17 cellular contexts compared by ENCODE assay signal in genomic region chr3:52155912-52156311, GRCh38. TPM values are rescaled to one million over a fixed set of nuclear protein-coding genes. Genes with fewer than 3 reads are reported as not detected.
DNase-seq lines count a peak whose midpoint lies in the region; ATAC-seq, FAIRE-seq and TF ChIP-seq lines count a peak whose summit lies in the region.
"Had no signal": no experiment of that assay in that cellular context is flagged by ENCODE, and none has a peak within 500 bp of the region (broad histone marks: within the 10 kb centered on the region; RNA-seq: fewer than 3 reads in every experiment).

No MANE protein-coding gene starts in this region.

- intact Hi-C loops in CD14-positive monocyte (cut with micrococcal nuclease), result loop anchor here in 1 of 2 donors (2.0 to 5.0 kb wide), 2 partner anchors 56 to 99 kb away; partner anchors contain the start of gene DUSP7
- intact Hi-C loops in activated T-helper 1 cell treated with anti-CD3 and anti-CD28 coated beads, Interleukin-12 subunit alpha, Interleukin-12 subunit beta, Interleukin-2, Interleukin-4 antibody, amounts not matched to agents 30 ng/mL and 10 ng/mL and 1 ng/mL, durations not matched to agents 14 hours and 24 hours and 36 hours (cut with micrococcal nuclease), result loop anchor here (2.0 kb wide), 3 partner anchors 123 to 299 kb away; partner anchors contain the start of genes NISCH, RPL29, TNNC1 and WDR82
- intact Hi-C loops in naive thymus-derived CD4-positive, alpha-beta T cell (cut with micrococcal nuclease), result loop anchor here (2.0 to 10.0 kb wide), 6 partner anchors 69 to 1541 kb away; partner anchors contain the start of genes CISH (in 1 of the 2), DCAF1 (in 1 of the 2), MAPKAPK3 (in 1 of the 2) and TLR9 (in 1 of the 2)

- peaks cover 5% of the 10 kb centered on the region for H3K36me3 ChIP-seq in DND-41 (ENCODE audit: insufficient read depth, low read length)
- peaks cover 0 to 4% (median 0%) of the 10 kb centered on the region in 3 experiments for H3K36me3 ChIP-seq in naive thymus-derived CD4-positive, alpha-beta T cell (ENCODE audit: control insufficient read depth in 2 of 3, insufficient read depth in 3 of 3, low read length in 3 of 3)
- H3K36me3 ChIP-seq: BE2C, thyroid gland had no signal

- ATAC-seq in DND-41 (ENCODE audit: insufficient read depth, low read depth) (no peak), HG02571 (IDR thresholded peaks at IDR 0.05; ENCODE audit: unreplicated experiment) (no peak)
- ATAC-seq in naive thymus-derived CD4-positive, alpha-beta T cell, result no peak
- ATAC-seq: GM12878, T-helper 17 cell had no signal

- H3K27ac Mint-ChIP-seq in CD14-positive monocyte, result peak overlapping the region in 1 of 7 donors; percentile 41
- H3K27ac Mint-ChIP-seq in activated T-helper 1 cell treated with anti-CD3 and anti-CD28 coated beads, Interleukin-12 subunit alpha, Interleukin-12 subunit beta, Interleukin-2, Interleukin-4 antibody, amounts not matched to agents 30 ng/mL and 10 ng/mL and 1 ng/mL, durations not matched to agents 14 hours and 24 hours and 36 hours, result peak overlapping the region; percentile 47
- H3K27ac Mint-ChIP-seq in naive thymus-derived CD4-positive, alpha-beta T cell, result peak overlapping the region in 8 of 9 donors; percentile 33 to 75 (median 51)

- TF ChIP-seq CTCF in CD14-positive monocyte (IDR thresholded peaks at IDR 0.05), result no peak
- no peak for TF ChIP-seq CTCF in DND-41 (IDR thresholded peaks at IDR 0.05; ENCODE audit: borderline replicate concordance, extremely low read depth, low read length, poor library complexity, severe bottlenecking)
- no peak for TF ChIP-seq CTCF in GM10266 (IDR thresholded peaks at IDR 0.05; ENCODE audit: control insufficient read depth, insufficient read depth, low read depth, missing control alignments)

- H3K9me3 ChIP-seq in DND-41 (ENCODE audit: insufficient read depth, low read length, severe bottlenecking), result no peaks in the 10 kb centered on the region
- H3K9me3 ChIP-seq in naive thymus-derived CD4-positive, alpha-beta T cell (ENCODE audit: control insufficient read depth in 2 of 3, low read length in 3 of 3), result no peaks in the 10 kb centered on the region
- H3K9me3 ChIP-seq: BE2C, thyroid gland had no signal

- peak overlapping the region; percentile 91; the same call in 1 of the 2 replicates for H3K4me2 ChIP-seq in DND-41 (ENCODE audit: insufficient read depth, low read length)

- peaks cover 17% of the 10 kb centered on the region for H3K4me1 Mint-ChIP-seq in CD14-positive monocyte
- H3K4me1 Mint-ChIP-seq in activated T-helper 1 cell treated with anti-CD3 and anti-CD28 coated beads, Interleukin-12 subunit alpha, Interleukin-12 subunit beta, Interleukin-2, Interleukin-4 antibody, amounts not matched to agents 30 ng/mL and 10 ng/mL and 1 ng/mL, durations not matched to agents 14 hours and 24 hours and 36 hours (ENCODE audit: low read depth), result peaks cover 29% of the 10 kb centered on the region
- H3K4me1 Mint-ChIP-seq in naive thymus-derived CD4-positive, alpha-beta T cell, result peaks cover 5 to 22% (median 6%) of the 10 kb centered on the region in 7 donors

- no peaks in the 10 kb centered on the region for H3K27me3 ChIP-seq in DND-41 (ENCODE audit: insufficient read depth, low read length, poor library complexity)
- H3K27me3 ChIP-seq in naive thymus-derived CD4-positive, alpha-beta T cell (ENCODE audit: control insufficient read depth in 2 of 2, insufficient read depth in 2 of 2, low read length in 2 of 2), result no peaks in the 10 kb centered on the region
- H3K27me3 ChIP-seq: BE2C, thyroid gland had no signal

- DNase-seq in CD14-positive monocyte (ENCODE audit: low spot score) (peak; percentile 2), DND-41 (no peak), urothelium cell line (ENCODE audit: low spot score) (no peak), GM10266 (ENCODE audit: extremely low spot score) (no peak)
- DNase-seq in activated T-helper 1 cell treated with anti-CD3 and anti-CD28 coated beads, Interleukin-12 subunit alpha, Interleukin-12 subunit beta, Interleukin-2, Interleukin-4 antibody, amounts not matched to agents 30 ng/mL and 10 ng/mL and 1 ng/mL, durations not matched to agents 14 hours and 24 hours and 36 hours (ENCODE audit: low spot score), result no peak
- DNase-seq in naive thymus-derived CD4-positive, alpha-beta T cell, result no peak
- no peak for DNase-seq in stimulated activated CD4-positive, alpha-beta T cell treated with anti-CD3 and anti-CD28 coated beads, Interleukin-12 subunit alpha, Interleukin-12 subunit beta, amount 100 ng/mL, for 4 hours
- DNase-seq: activated CD4-positive, alpha-beta T cell treated with anti-CD3 and anti-CD28 coated beads for 1 hour; BE2C; cerebellar nuclear complex; islet precursor cell; NCI-H187 treated with DMSO at 0.1 percent for 48 hours; NCI-H748 treated with DMSO at 0.1 percent for 48 hours; T-helper 17 cell; thyroid gland had no signal

- H3K79me2 ChIP-seq in DND-41 (ENCODE audit: insufficient read depth, low read length), result peaks cover 28% of the 10 kb centered on the region

- CTCF ChIA-PET in naive thymus-derived CD4-positive, alpha-beta T cell (lab: Charles Lee), result no interaction called here

- POLR2A ChIA-PET in naive thymus-derived CD4-positive, alpha-beta T cell (lab: Charles Lee), result no interaction called here

- no peak overlapping the region for H3K4me3 ChIP-seq in DND-41 (ENCODE audit: low read depth in 1 of 2, low read length in 2 of 2)
- H3K4me3 ChIP-seq in naive thymus-derived CD4-positive, alpha-beta T cell (ENCODE audit: low read length), result no peak overlapping the region

- no peak for FAIRE-seq in urothelium cell line (lab: Jason Lieb, UNC)

- peaks cover 25% of the 10 kb centered on the region for H3K4me1 ChIP-seq in DND-41 (ENCODE audit: insufficient read depth, low read length)
- H3K4me1 ChIP-seq in naive thymus-derived CD4-positive, alpha-beta T cell (ENCODE audit: control insufficient read depth in 2 of 2, insufficient read depth in 2 of 2, low read length in 2 of 2), result peaks cover 4 to 6% of the 10 kb centered on the region in 2 donors
- H3K4me1 ChIP-seq: BE2C had no signal

- H3K27me3 Mint-ChIP-seq in CD14-positive monocyte (ENCODE audit: low read depth in 3 of 3), result peaks cover 1 to 2% (median 1%) of the 10 kb centered on the region in 3 donors
- H3K27me3 Mint-ChIP-seq in activated T-helper 1 cell treated with anti-CD3 and anti-CD28 coated beads, Interleukin-12 subunit alpha, Interleukin-12 subunit beta, Interleukin-2, Interleukin-4 antibody, amounts not matched to agents 30 ng/mL and 10 ng/mL and 1 ng/mL, durations not matched to agents 14 hours and 24 hours and 36 hours (ENCODE audit: insufficient read depth), result peaks cover 9% of the 10 kb centered on the region
- H3K27me3 Mint-ChIP-seq in naive thymus-derived CD4-positive, alpha-beta T cell, result peaks cover 0 to 5% (median 0%) of the 10 kb centered on the region in 5 donors
- H3K27me3 Mint-ChIP-seq: T-helper 17 cell had no signal

- no peak overlapping the region for H3K27ac ChIP-seq in DND-41 (ENCODE audit: low read length)
- H3K27ac ChIP-seq in naive thymus-derived CD4-positive, alpha-beta T cell (ENCODE audit: low read depth, low read length), result no peak overlapping the region

- H4K20me1 ChIP-seq in DND-41 (ENCODE audit: insufficient read depth, low read length), result peaks cover 5% of the 10 kb centered on the region; the same call in 1 of the 2 replicates

- no peaks in the 10 kb centered on the region for H3K36me3 Mint-ChIP-seq in CD14-positive monocyte
- H3K36me3 Mint-ChIP-seq in activated T-helper 1 cell treated with anti-CD3 and anti-CD28 coated beads, Interleukin-12 subunit alpha, Interleukin-12 subunit beta, Interleukin-2, Interleukin-4 antibody, amounts not matched to agents 30 ng/mL and 10 ng/mL and 1 ng/mL, durations not matched to agents 14 hours and 24 hours and 36 hours (ENCODE audit: low read depth), result no peaks in the 10 kb centered on the region
- no peaks in the 10 kb centered on the region for H3K36me3 Mint-ChIP-seq in naive thymus-derived CD4-positive, alpha-beta T cell

- H2AFZ ChIP-seq in DND-41 (ENCODE audit: low read depth, low read length), result no peak overlapping the region; the same call in 1 of the 2 replicates

- no peaks in the 10 kb centered on the region for H3K9me3 Mint-ChIP-seq in CD14-positive monocyte
- H3K9me3 Mint-ChIP-seq in activated T-helper 1 cell treated with anti-CD3 and anti-CD28 coated beads, Interleukin-12 subunit alpha, Interleukin-12 subunit beta, Interleukin-2, Interleukin-4 antibody, amounts not matched to agents 30 ng/mL and 10 ng/mL and 1 ng/mL, durations not matched to agents 14 hours and 24 hours and 36 hours, result no peaks in the 10 kb centered on the region
- H3K9me3 Mint-ChIP-seq in naive thymus-derived CD4-positive, alpha-beta T cell, result no peaks in the 10 kb centered on the region

- no peak overlapping the region for H3K4me3 Mint-ChIP-seq in CD14-positive monocyte
- H3K4me3 Mint-ChIP-seq in activated T-helper 1 cell treated with anti-CD3 and anti-CD28 coated beads, Interleukin-12 subunit alpha, Interleukin-12 subunit beta, Interleukin-2, Interleukin-4 antibody, amounts not matched to agents 30 ng/mL and 10 ng/mL and 1 ng/mL, durations not matched to agents 14 hours and 24 hours and 36 hours, result peak overlapping the region; percentile 40
- peak overlapping the region; percentile 53 to 96 (median 68) for H3K4me3 Mint-ChIP-seq in naive thymus-derived CD4-positive, alpha-beta T cell

- H3K9ac ChIP-seq in DND-41 (ENCODE audit: low read depth, low read length), result no peak overlapping the region

RNA-seq across cellular contexts. Expression of gene POC1A, which starts 1.7 kb away (rescaled TPM):
- 1 to 10 TPM; 1.2 to 2.0 TPM for polyA plus RNA-seq in CD14-positive monocyte
- 20.3 and 24.9 TPM in 2 replicates for total RNA-seq in activated T-helper 1 cell treated with anti-CD3 and anti-CD28 coated beads, Interleukin-12 subunit alpha, Interleukin-12 subunit beta, Interleukin-2, Interleukin-4 antibody, amounts not matched to agents 30 ng/mL and 10 ng/mL and 1 ng/mL, durations not matched to agents 14 hours and 24 hours and 36 hours
- total RNA-seq in naive thymus-derived CD4-positive, alpha-beta T cell, result 10 to 100 TPM in 1 of 5 experiments, 1 to 10 TPM in 2, under 1 TPM in 2; 0.58 to 19.7 (median 1.2) TPM
- polyA plus RNA-seq in naive thymus-derived CD4-positive, alpha-beta T cell, result 1 to 10 TPM; 1.8 to 2.5 TPM

RNA-seq across cellular contexts. Expression of gene ALAS1, which starts 42.0 kb away (rescaled TPM):
- 10 to 100 TPM; 20.9 to 38.7 TPM for polyA plus RNA-seq in CD14-positive monocyte
- total RNA-seq in activated T-helper 1 cell treated with anti-CD3 and anti-CD28 coated beads, Interleukin-12 subunit alpha, Interleukin-12 subunit beta, Interleukin-2, Interleukin-4 antibody, amounts not matched to agents 30 ng/mL and 10 ng/mL and 1 ng/mL, durations not matched to agents 14 hours and 24 hours and 36 hours, result 105 and 110 TPM in 2 replicates
- total RNA-seq in naive thymus-derived CD4-positive, alpha-beta T cell, result 10 to 100 TPM; 12.6 to 74.3 (median 27.4) TPM
- 10 to 100 TPM; 18.7 to 37.6 TPM for polyA plus RNA-seq in naive thymus-derived CD4-positive, alpha-beta T cell

Comparison
In these comparisons a context has a peak if more than half of its experiments do, and no peak if none do; other contexts are left out.
1. H3K4me3 Mint-ChIP-seq: peak in activated T-helper 1 cell treated with anti-CD3 and anti-CD28 coated beads, Interleukin-12 subunit alpha, Interleukin-12 subunit beta, Interleukin-2, Interleukin-4 antibody, amounts not matched to agents 30 ng/mL and 10 ng/mL and 1 ng/mL, durations not matched to agents 14 hours and 24 hours and 36 hours (single experiment) and naive thymus-derived CD4-positive, alpha-beta T cell (10 of 10); none in CD14-positive monocyte (0 of 2).